In the genomic region with DNA sequence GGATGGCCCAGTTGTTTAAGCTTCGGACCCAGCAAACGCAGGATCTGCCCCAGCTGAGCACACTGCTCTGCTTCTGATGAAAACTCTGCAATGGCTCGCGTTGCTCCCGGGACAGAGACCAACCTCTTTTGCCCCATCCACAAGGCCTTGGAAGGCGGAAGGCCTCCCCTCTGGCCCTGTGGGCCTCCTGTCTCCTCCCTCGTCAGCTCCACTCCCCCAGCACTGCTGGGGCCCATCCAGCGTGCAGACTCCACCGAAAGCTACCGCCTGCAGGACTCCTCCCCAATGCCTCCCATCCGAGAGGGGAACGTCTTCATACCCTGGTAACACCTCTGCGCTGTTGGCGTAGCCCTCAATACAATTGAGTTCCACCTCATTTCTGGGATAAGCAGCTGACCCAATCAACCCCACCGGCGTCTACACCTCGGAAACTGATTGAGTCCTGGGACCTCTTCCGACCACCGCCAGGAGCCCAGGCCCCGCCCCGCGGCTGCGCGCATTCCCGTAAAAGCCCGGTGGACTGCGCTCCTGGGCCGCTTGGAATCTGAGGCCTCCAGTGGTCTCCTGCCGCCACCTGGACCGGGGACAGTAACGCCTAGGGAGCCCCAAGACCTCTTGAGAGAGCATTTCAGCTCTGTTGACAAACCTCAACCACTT, we compare ENCODE assay signal across 26 cellular contexts. TPM values are rescaled to one million over a fixed set of nuclear protein-coding genes. Genes with fewer than 3 reads are reported as not detected.
"Had no signal": no experiment of that assay in that cellular context is flagged by ENCODE, and none has a peak within 500 bp of the region (broad histone marks: within the 10 kb centered on the region; RNA-seq: fewer than 3 reads in every experiment).

A gene with protein sequence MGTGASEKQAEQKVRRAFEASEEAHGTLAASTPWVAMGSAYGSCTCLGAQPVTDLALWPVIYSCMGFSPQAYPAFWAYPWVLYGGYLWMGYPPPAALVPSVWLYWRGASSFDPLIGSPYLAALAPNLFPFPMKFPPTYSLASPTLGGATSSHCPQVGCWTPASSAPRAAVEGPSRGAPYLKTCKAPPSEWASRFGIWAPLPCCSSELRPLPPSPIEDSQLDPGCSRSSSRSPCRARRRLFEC (plus strand): TSS at position 556 of the 657 bp plus-strand sequence. CDS start 3,555 bp downstream, outside the sequence.

- H3K9me3 ChIP-seq: body of pancreas had no signal

- H3K27ac Mint-ChIP-seq: activated naive CD4-positive, alpha-beta T cell treated with anti-CD3 and anti-CD28 coated beads, Interleukin-2, amount 50 U/mL, for 24 hours; dendritic cell treated with granulocyte-macrophage colony-stimulating factor and Interleukin-4, amounts not matched to agents 40 ng/mL and 50 ng/mL, for 4 days; natural killer cell treated with Interleukin-12 subunit alpha and Interleukin-12 subunit beta and Interleukin-15 and Interleukin-18, amount 100 ng/mL, for 72 hours; WTC11 had no signal

- H3K27me3 ChIP-seq: body of pancreas, cardiac muscle cell had no signal

- ATAC-seq: body of pancreas; heart right ventricle; left lung; natural killer cell treated with Interleukin-12 subunit alpha and Interleukin-12 subunit beta and Interleukin-15 and Interleukin-18, amount 100 ng/mL, for 72 hours; WTC11 had no signal

- H3K4me3 ChIP-seq: body of pancreas, cardiac muscle cell, heart right ventricle, left lung had no signal

- H3K36me3 ChIP-seq: cardiac muscle cell, heart right ventricle, left lung had no signal

- H3K4me3 Mint-ChIP-seq: activated naive CD4-positive, alpha-beta T cell treated with anti-CD3 and anti-CD28 coated beads, Interleukin-2, amount 50 U/mL, for 24 hours; dendritic cell treated with granulocyte-macrophage colony-stimulating factor and Interleukin-4, amounts not matched to agents 40 ng/mL and 50 ng/mL, for 4 days; natural killer cell treated with Interleukin-12 subunit alpha and Interleukin-12 subunit beta and Interleukin-15 and Interleukin-18, amount 100 ng/mL, for 72 hours; WTC11 had no signal

- DNase-seq: activated CD4-positive, alpha-beta T cell treated with anti-CD3 and anti-CD28 coated beads, Interleukin-2, amount 50 U/mL, for 4 hours; activated CD8-positive, alpha-beta memory T cell treated with anti-CD3 and anti-CD28 coated beads for 24 hours; activated gamma-delta T cell treated with Interleukin-2 at 50 U/mL for 16 hours; anterior cingulate cortex; body of pancreas; effector CD4-positive, alpha-beta T cell; heart right ventricle; mammary epithelial cell; midbrain; nucleus accumbens; stimulated activated CD4-positive, alpha-beta T cell treated with anti-CD3 and anti-CD28 coated beads, Interleukin-2, amount 100 ng/mL, for 48 hours; stimulated activated naive CD4-positive, alpha-beta T cell; T-helper 9 cell had no signal

- H3K4me1 ChIP-seq: body of pancreas, heart right ventricle, left lung had no signal

- H3K9me3 Mint-ChIP-seq: natural killer cell treated with Interleukin-12 subunit alpha and Interleukin-12 subunit beta and Interleukin-15 and Interleukin-18, amount 100 ng/mL, for 72 hours had no signal

- H3K4me1 Mint-ChIP-seq: activated naive CD4-positive, alpha-beta T cell treated with anti-CD3 and anti-CD28 coated beads, Interleukin-2, amount 50 U/mL, for 24 hours had no signal

- H3K36me3 Mint-ChIP-seq: activated naive CD4-positive, alpha-beta T cell treated with anti-CD3 and anti-CD28 coated beads, Interleukin-2, amount 50 U/mL, for 24 hours; natural killer cell treated with Interleukin-12 subunit alpha and Interleukin-12 subunit beta and Interleukin-15 and Interleukin-18, amount 100 ng/mL, for 72 hours; WTC11 had no signal

- H3K27ac ChIP-seq: body of pancreas, cardiac muscle cell, heart right ventricle, left lung had no signal

RNA-seq across cellular contexts. Expression of the gene that starts here (rescaled TPM):
- total RNA-seq: body of pancreas; cardiac muscle cell; chondrocyte; epithelial cell of proximal tubule; fibroblast of villous mesenchyme; heart right ventricle; kidney epithelial cell; left lung; mammary epithelial cell; natural killer cell treated with Interleukin-12 subunit alpha and Interleukin-12 subunit beta and Interleukin-15 and Interleukin-18, amount 100 ng/mL, for 72 hours; renal cortical epithelial cell; T-helper 1 cell treated with Interleukin-12 subunit alpha and Interleukin-12 subunit beta and Interleukin-4 antibody, amounts not matched to agents 30 ng/mL and 1 ng/mL, for 36 hours; urinary bladder; WTC11 had no signal
